1 cellular context compared by ENCODE assay signal in the genomic region with DNA sequence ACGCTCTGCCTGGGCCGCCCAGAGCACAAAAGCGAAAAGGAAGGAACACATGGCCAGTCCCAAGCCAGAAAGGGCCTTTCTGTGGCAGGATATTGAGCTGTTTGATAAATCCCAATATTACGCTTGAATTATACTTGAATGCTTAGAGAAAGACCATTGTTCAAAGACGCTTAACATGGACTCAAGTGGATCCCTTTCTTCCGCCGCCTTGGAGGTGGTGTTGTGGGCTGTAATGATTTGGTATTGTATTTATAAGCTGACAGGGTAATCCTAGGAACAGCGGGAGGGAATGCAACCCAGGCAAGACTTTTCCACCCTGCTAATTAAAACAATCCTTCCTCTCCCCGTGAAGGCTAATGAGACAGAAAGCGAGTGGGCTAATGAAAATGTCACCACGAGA.
TF ChIP-seq lines count a peak whose summit lies in the region.

No MANE protein-coding gene starts in this region.

TF ChIP-seq in H1, 55 proteins besides CTCF, POLR2A, EP300 and RAD21:
- TF ChIP-seq CHD2 (IDR thresholded peaks at IDR 0.05; ENCODE audit: low read length) (no peak), GTF2F1 (IDR thresholded peaks at IDR 0.05; ENCODE audit: borderline replicate concordance, low read depth, low read length) (no peak), TBP (IDR thresholded peaks at IDR 0.05; ENCODE audit: low read depth, low read length) (no peak), ZNF274 (IDR thresholded peaks at IDR 0.05; ENCODE audit: borderline replicate concordance, extremely low read depth, low read length) (no peak), ASH2L (IDR thresholded peaks at IDR 0.05; ENCODE audit: low read length) (no peak)
- TF ChIP-seq, protein P1, sequence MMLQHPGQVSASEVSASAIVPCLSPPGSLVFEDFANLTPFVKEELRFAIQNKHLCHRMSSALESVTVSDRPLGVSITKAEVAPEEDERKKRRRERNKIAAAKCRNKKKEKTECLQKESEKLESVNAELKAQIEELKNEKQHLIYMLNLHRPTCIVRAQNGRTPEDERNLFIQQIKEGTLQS (IDR thresholded peaks at IDR 0.05; ENCODE audit: insufficient read depth, low read depth, low read length), result no peak
